Comparison of ENCODE assay signal across 1 cellular context in genomic region chr1:169620565-169620964, GRCh38.
TF ChIP-seq lines count a peak whose summit lies in the region.

No MANE protein-coding gene starts in this region.

TF ChIP-seq in K562, 482 proteins besides CTCF, POLR2A, EP300 and RAD21 (continued from another document):
- TF ChIP-seq PRPF4 (IDR thresholded peaks at IDR 0.05; ENCODE audit: insufficient read depth, low read depth, low read length, poor library complexity, severe bottlenecking) (no peak), SPI1 (IDR thresholded peaks at IDR 0.05; ENCODE audit: borderline replicate concordance, low read depth, low read length) (no peak), ZFP30 (CRISPR knock-in tag; IDR thresholded peaks at IDR 0.05; ENCODE audit: borderline replicate concordance) (no peak), SMC3 (conservative IDR thresholded peaks at IDR 0.05; ENCODE audit: insufficient read depth, low read depth, low read length) (no peak), HNRNPH1 (optimal IDR thresholded peaks at IDR 0.05; ENCODE audit: low read depth, low read length) (no peak), HOXB6 (CRISPR knock-in tag; IDR thresholded peaks at IDR 0.05; ENCODE audit: borderline replicate concordance) (no peak), TRIM24 (IDR thresholded peaks at IDR 0.05) (no peak), GTF2E2 (tag; IDR thresholded peaks at IDR 0.05) (no peak), MTA1 (IDR thresholded peaks at IDR 0.05; ENCODE audit: borderline replicate concordance) (no peak), CBFB (CRISPR knock-in tag; IDR thresholded peaks at IDR 0.05) (no peak)
- TF ChIP-seq, protein P1, sequence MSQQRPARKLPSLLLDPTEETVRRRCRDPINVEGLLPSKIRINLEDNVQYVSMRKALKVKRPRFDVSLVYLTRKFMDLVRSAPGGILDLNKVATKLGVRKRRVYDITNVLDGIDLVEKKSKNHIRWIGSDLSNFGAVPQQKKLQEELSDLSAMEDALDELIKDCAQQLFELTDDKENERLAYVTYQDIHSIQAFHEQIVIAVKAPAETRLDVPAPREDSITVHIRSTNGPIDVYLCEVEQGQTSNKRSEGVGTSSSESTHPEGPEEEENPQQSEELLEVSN (IDR thresholded peaks at IDR 0.05; ENCODE audit: borderline replicate concordance in 1 of 2, extremely low read depth in 1 of 2, insufficient read depth in 1 of 2, insufficient read length in 1 of 2, low read depth in 1 of 2, low read length in 1 of 2, poor library complexity in 1 of 2, severe bottlenecking in 1 of 2), result no peak
- TF ChIP-seq, protein P2, sequence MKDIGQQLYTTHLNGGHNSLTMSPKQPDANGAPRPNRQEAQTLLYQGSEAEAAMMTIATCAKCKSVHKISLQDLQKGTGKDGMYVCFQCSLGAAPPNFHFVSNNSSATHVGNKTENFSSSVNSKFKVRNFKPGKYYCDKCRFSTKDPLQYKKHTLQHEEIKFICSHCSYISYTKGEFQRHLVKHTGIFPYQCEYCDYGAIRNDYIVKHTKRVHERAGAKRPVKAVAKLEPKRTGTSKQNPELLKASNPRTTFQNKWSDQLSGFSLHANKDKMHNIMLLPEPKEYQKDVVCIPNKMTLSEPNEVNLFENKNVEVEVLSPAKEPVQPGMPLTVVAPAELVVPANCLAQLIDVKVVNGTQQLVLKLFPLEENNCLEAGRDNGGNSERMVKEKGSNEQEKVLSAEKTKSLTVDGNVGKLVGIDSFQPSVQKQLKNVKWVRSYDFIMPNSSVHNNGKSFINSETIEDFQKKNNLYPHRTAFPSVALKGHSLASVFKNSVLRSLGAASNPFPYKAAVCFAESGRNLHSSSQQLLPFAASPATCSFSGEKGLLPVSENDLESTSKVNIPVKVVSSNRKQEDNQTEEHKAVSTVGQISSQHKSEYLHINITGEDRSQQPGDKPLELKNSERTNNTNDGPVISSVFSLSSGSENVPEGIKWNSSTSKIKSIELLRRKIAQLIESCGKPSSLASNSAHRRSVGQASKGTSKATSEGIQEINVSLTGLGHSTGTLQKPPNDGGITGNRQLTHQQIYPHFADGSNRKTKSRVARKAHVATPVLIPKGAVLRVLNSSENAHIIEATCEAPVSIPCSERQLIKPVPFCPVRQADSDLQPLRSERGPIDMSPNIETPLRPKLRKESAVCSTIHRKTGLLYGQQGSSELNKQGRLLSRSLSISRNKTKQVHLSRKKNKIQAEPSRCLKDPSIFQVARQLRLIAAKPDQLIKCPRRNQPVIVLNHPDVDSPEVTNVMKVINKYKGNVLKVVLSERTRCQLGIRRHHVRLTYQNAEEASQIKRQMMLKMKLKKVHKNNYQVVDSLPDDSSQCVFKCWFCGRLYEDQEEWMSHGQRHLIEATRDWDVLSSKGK (CRISPR knock-in tag; IDR thresholded peaks at IDR 0.05), result no peak
